In genomic region chrX:39487166-39488006, GRCh38 we compare ENCODE assay signal across 23 cellular contexts.
DNase-seq lines count a peak whose midpoint lies in the region; ATAC-seq and TF ChIP-seq lines count a peak whose summit lies in the region.
"Had no signal": no experiment of that assay in that cellular context is flagged by ENCODE, and none has a peak within 500 bp of the region (broad histone marks: within the 10 kb centered on the region; RNA-seq: fewer than 3 reads in every experiment).

No MANE protein-coding gene starts in this region.

- H3K36me3 Mint-ChIP-seq in T-helper 2 cell treated with Interferon-gamma antibody and Interleukin-4, amounts not matched to agents 5 μg/mL and 100 μg/mL, for 36 hours (ENCODE audit: low read depth), result no peaks in the 10 kb centered on the region

- peak; percentile 12 for DNase-seq in T-helper 2 cell treated with Interferon-gamma antibody and Interleukin-4, amounts not matched to agents 5 μg/mL and 100 μg/mL, for 36 hours (ENCODE audit: low spot score)
- DNase-seq in T-helper 2 cell (no peak), GM12865 (ENCODE audit: low read depth) (peak; percentile 21), foreskin melanocyte (peak; percentile 78), NCI-H1417 treated with DMSO at 0.1 percent for 48 hours (lab: John Stamatoyannopoulos, UW) (no peak), omental fat pad (ENCODE audit: low spot score) (no peak)
- DNase-seq: amniotic stem cell; BE2C; dorsolateral prefrontal cortex; foreskin fibroblast; HCEC 1CT; NCI-H510A; RPMI8226; stimulated activated CD4-positive, alpha-beta T cell treated with anti-CD3 and anti-CD28 coated beads, Interleukin-12 subunit alpha, Interleukin-12 subunit beta, amount 100 ng/mL, for 4 hours; stimulated activated CD8-positive, alpha-beta memory T cell treated with anti-CD3 and anti-CD28 coated beads, Interleukin-4, amount 100 ng/mL, for 48 hours; uterus had no signal

- peaks cover 19% of the 10 kb centered on the region for H3K4me1 Mint-ChIP-seq in T-helper 2 cell treated with Interferon-gamma antibody and Interleukin-4, amounts not matched to agents 5 μg/mL and 100 μg/mL, for 36 hours (ENCODE audit: low read depth)

- peak; percentile 48 for ATAC-seq in HG03066 (IDR thresholded peaks at IDR 0.05; ENCODE audit: low read depth, unreplicated experiment)
- no peak for ATAC-seq in omental fat pad (ENCODE audit: low FRiP score)
- ATAC-seq in HG02981 (IDR thresholded peaks at IDR 0.05; ENCODE audit: unreplicated experiment), result no peak
- ATAC-seq: activated CD4-positive, CD25-positive, alpha-beta regulatory T cell treated with anti-CD3 and anti-CD28 coated beads, Interleukin-2, amount 50 U/mL, for 24 hours; HepG2 had no signal

- no peak overlapping the region for H3K4me3 ChIP-seq in GM12865 (ENCODE audit: low read depth, low read length)
- H3K4me3 ChIP-seq: cardiac muscle cell, dorsolateral prefrontal cortex, hepatocyte, suprapubic skin, uterus had no signal

- no peaks in the 10 kb centered on the region for H3K27me3 Mint-ChIP-seq in T-helper 2 cell treated with Interferon-gamma antibody and Interleukin-4, amounts not matched to agents 5 μg/mL and 100 μg/mL, for 36 hours (ENCODE audit: low read depth)

- H3K4me3 Mint-ChIP-seq in T-helper 2 cell treated with Interferon-gamma antibody and Interleukin-4, amounts not matched to agents 5 μg/mL and 100 μg/mL, for 36 hours, result no peak overlapping the region

- H3K27ac Mint-ChIP-seq in T-helper 2 cell treated with Interferon-gamma antibody and Interleukin-4, amounts not matched to agents 5 μg/mL and 100 μg/mL, for 36 hours, result no peak overlapping the region

- TF ChIP-seq CTCF in GM12865 (IDR thresholded peaks at IDR 0.05; ENCODE audit: insufficient read depth, low read depth, low read length, missing control alignments), result no peak
- TF ChIP-seq CTCF in omental fat pad (IDR thresholded peaks at IDR 0.05), result no peak

- peaks cover 6% of the 10 kb centered on the region for H3K9me3 Mint-ChIP-seq in T-helper 2 cell treated with Interferon-gamma antibody and Interleukin-4, amounts not matched to agents 5 μg/mL and 100 μg/mL, for 36 hours

Comparison
In these comparisons a context has a peak if more than half of its experiments do, and no peak if none do; other contexts are left out.
1. DNase-seq: peak in T-helper 2 cell treated with Interferon-gamma antibody and Interleukin-4, amounts not matched to agents 5 μg/mL and 100 μg/mL, for 36 hours (single experiment), GM12865 (single experiment) and foreskin melanocyte (single experiment); none in T-helper 2 cell (0 of 5), NCI-H1417 treated with DMSO at 0.1 percent for 48 hours (single experiment) and omental fat pad (single experiment).